In genomic region chr17:29038511-29039300, GRCh38 we compare ENCODE assay signal across 1 cellular context.
TF ChIP-seq lines count a peak whose summit lies in the region.

No MANE protein-coding gene starts in this region.

TF ChIP-seq in K562, 482 proteins besides CTCF, POLR2A, EP300 and RAD21 (continued from another document):
- TF ChIP-seq PKNOX1 (IDR thresholded peaks at IDR 0.05) (peak; percentile 8; the same call in 1 of the 2 replicates), ARID1B (IDR thresholded peaks at IDR 0.05) (peak; percentile 25; the same call in 1 of the 2 replicates), ZNF184 (CRISPR knock-in tag; IDR thresholded peaks at IDR 0.05) (no peak), ATF7 (IDR thresholded peaks at IDR 0.05) (peak; percentile 49), CEBPG (CRISPR knock-in tag; IDR thresholded peaks at IDR 0.05) (peak; percentile 69), CEBPG (tag; conservative IDR thresholded peaks at IDR 0.05 in 1 of 2, IDR thresholded peaks at IDR 0.05 in 1 of 2) (peak; percentile 53 to 93; a peak in 3 of 4 replicates), JUND (IDR thresholded peaks at IDR 0.05; ENCODE audit: borderline replicate concordance, low read depth, low read length) (0 out of 2 replicates have a peak, but pooled peaks have one; percentile 22), JUND (tag; IDR thresholded peaks at IDR 0.05; ENCODE audit: borderline replicate concordance, low read depth, low read length) (no peak), ZNF12 (CRISPR knock-in tag; IDR thresholded peaks at IDR 0.05) (no peak), ZNF280B (CRISPR knock-in tag; IDR thresholded peaks at IDR 0.05) (no peak), ZNF140 (CRISPR knock-in tag; IDR thresholded peaks at IDR 0.05) (no peak), BHLHE40 (IDR thresholded peaks at IDR 0.05; ENCODE audit: low read length) (no peak)
TF ChIP-seq in K562: peak in this region for 15.
